30 cellular contexts compared by ENCODE assay signal in the genomic region with DNA sequence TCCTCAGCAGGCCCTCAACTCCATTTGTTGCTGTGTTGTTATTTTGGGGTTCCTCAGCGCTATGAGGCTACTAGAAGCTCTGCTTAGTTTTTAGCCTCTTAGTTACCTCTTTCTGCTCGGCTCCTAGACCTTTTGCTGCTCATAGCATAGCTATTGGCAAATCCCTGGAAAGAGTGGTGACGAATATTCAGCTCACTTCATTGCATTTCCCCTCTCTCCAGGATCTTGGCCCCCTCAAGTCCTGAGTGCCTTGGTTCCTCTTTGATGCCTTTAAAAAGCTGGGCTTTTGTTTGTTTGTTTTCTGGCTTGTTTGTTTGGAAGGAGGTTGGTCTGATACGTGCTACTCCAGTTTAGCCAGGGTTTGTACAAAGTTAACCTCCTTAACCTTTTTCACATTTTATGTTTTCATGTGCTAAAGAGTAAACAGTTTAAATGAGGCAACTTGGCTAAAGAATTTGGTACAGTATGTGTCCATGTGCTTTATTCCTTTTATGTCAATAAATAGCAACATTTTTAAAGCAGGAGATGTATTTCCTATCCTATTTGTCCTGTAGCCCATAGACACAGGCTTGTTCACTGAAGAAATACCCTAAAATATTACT.
"Had no signal": no experiment of that assay in that cellular context is flagged by ENCODE, and none has a peak within 500 bp of the region (broad histone marks: within the 10 kb centered on the region; RNA-seq: fewer than 3 reads in every experiment).

No MANE protein-coding gene starts in this region.

- H3K27ac ChIP-seq: body of pancreas, breast epithelium, VCaP had no signal

- H3K4me3 Mint-ChIP-seq: activated CD4-positive, alpha-beta T cell treated with anti-CD3 and anti-CD28 coated beads, Interleukin-2, amount 10 ng/mL, durations not matched to agents 24 days and 14 days; activated CD8-positive, alpha-beta T cell treated with anti-CD3 and anti-CD28 coated beads for 36 hours; activated naive CD8-positive, alpha-beta T cell treated with anti-CD3 and anti-CD28 coated beads for 36 hours; activated T-cell treated with anti-CD3 and anti-CD28 coated beads, Interleukin-2, amount 50 U/mL, for 72 hours; activated T-helper 17 cell treated with anti-CD3 and anti-CD28 coated beads, Interleukin-2, amount 50 U/mL, for 72 hours had no signal

- H3K4me1 ChIP-seq: breast epithelium had no signal

- H3K27ac Mint-ChIP-seq: activated CD4-positive, alpha-beta T cell treated with anti-CD3 and anti-CD28 coated beads, Interleukin-2, amount 10 ng/mL, durations not matched to agents 24 days and 14 days; activated CD8-positive, alpha-beta T cell treated with anti-CD3 and anti-CD28 coated beads for 36 hours; activated naive CD8-positive, alpha-beta T cell treated with anti-CD3 and anti-CD28 coated beads for 36 hours; activated T-cell treated with anti-CD3 and anti-CD28 coated beads, Interleukin-2, amount 50 U/mL, for 72 hours; activated T-helper 17 cell treated with anti-CD3 and anti-CD28 coated beads, Interleukin-2, amount 50 U/mL, for 72 hours had no signal

- H3K4me1 Mint-ChIP-seq: activated CD4-positive, alpha-beta T cell treated with anti-CD3 and anti-CD28 coated beads, Interleukin-2, amount 10 ng/mL, durations not matched to agents 24 days and 14 days; activated naive CD8-positive, alpha-beta T cell treated with anti-CD3 and anti-CD28 coated beads for 36 hours had no signal

- H3K36me3 ChIP-seq: breast epithelium had no signal

- H3K4me3 ChIP-seq: body of pancreas, breast epithelium, K562 had no signal

- H3K27me3 ChIP-seq: body of pancreas, breast epithelium had no signal

- H3K27me3 Mint-ChIP-seq: activated naive CD8-positive, alpha-beta T cell treated with anti-CD3 and anti-CD28 coated beads for 36 hours; activated T-helper 17 cell treated with anti-CD3 and anti-CD28 coated beads, Interleukin-2, amount 50 U/mL, for 72 hours had no signal

- DNase-seq: activated CD4-positive, alpha-beta T cell treated with anti-CD3 and anti-CD28 coated beads, Interleukin-2, amount 10 ng/mL, durations not matched to agents 24 days and 14 days; activated CD4-positive, alpha-beta T cell treated with anti-CD3 and anti-CD28 coated beads, Interleukin-2, amount 50 U/mL, for 4 hours; activated CD8-positive, alpha-beta T cell treated with anti-CD3 and anti-CD28 coated beads for 36 hours; activated effector memory CD4-positive, alpha-beta T cell treated with anti-CD3 and anti-CD28 coated beads, Interleukin-2, amount 50 U/mL, for 16 hours; activated naive CD4-positive, alpha-beta T cell; activated naive CD4-positive, alpha-beta T cell treated with anti-CD3 and anti-CD28 coated beads, Interleukin-2, amount 50 U/mL, for 16 hours; activated naive CD8-positive, alpha-beta T cell treated with anti-CD3 and anti-CD28 coated beads for 36 hours; activated T-cell treated with anti-CD3 and anti-CD28 coated beads, Interleukin-2, amount 50 U/mL, for 1 hour; activated T-cell treated with anti-CD3 and anti-CD28 coated beads, Interleukin-2, amount 50 U/mL, for 72 hours; amygdala; body of pancreas; NCI-H1105; NCI-H1417 treated with DMSO at 0.1 percent for 48 hours; NCI-H1694; NCI-H1930; NCI-H2081 treated with DMSO at 0.1 percent for 48 hours; NCI-H345; NCI-H526; NCI-H748 treated with DMSO at 0.1 percent for 48 hours; NK-92 treated with Interleukin-12 subunit alpha and Interleukin-12 subunit beta, amount 100 ng/mL, for 24 hours; OCI-M1; Right ventricle myocardium superior; SW 1271; T-helper 1 cell; T-helper 2 cell; T-helper 9 cell had no signal

- ATAC-seq: activated CD8-positive, alpha-beta T cell treated with anti-CD3 and anti-CD28 coated beads for 36 hours; activated T-cell treated with anti-CD3 and anti-CD28 coated beads, Interleukin-2, amount 50 U/mL, for 72 hours; activated T-helper 17 cell treated with anti-CD3 and anti-CD28 coated beads, Interleukin-2, amount 50 U/mL, for 72 hours; body of pancreas; K562 had no signal
